ENCODE assay signal across 1 cellular context in genomic region chr16:30805370-30806169, GRCh38.
TF ChIP-seq lines count a peak whose summit lies in the region.

No MANE protein-coding gene starts in this region.

TF ChIP-seq in K562, 482 proteins besides CTCF, POLR2A, EP300 and RAD21 (continued from another document and continues in another):
- TF ChIP-seq TSHZ1 (CRISPR knock-in tag; IDR thresholded peaks at IDR 0.05) (no peak), ZBTB1 (CRISPR knock-in tag; IDR thresholded peaks at IDR 0.05; ENCODE audit: borderline replicate concordance, low read depth) (no peak), CBX5 (IDR thresholded peaks at IDR 0.05; ENCODE audit: borderline replicate concordance, low read depth) (no peak), OTX1 (CRISPR knock-in tag; IDR thresholded peaks at IDR 0.05) (no peak), TOE1 (IDR thresholded peaks at IDR 0.05; ENCODE audit: borderline replicate concordance) (peak; percentile 88; the same call in 1 of the 2 replicates), TOE1 (CRISPR knock-in tag; IDR thresholded peaks at IDR 0.05; ENCODE audit: borderline replicate concordance, low read depth) (no peak), ZBTB8A (IDR thresholded peaks at IDR 0.05; ENCODE audit: partially characterized antibody) (no peak), E2F3 (CRISPR knock-in tag; IDR thresholded peaks at IDR 0.05) (no peak), LEF1 (IDR thresholded peaks at IDR 0.05) (no peak), GABPB1 (CRISPR knock-in tag; IDR thresholded peaks at IDR 0.05) (peak; percentile 97), SREBF1 (IDR thresholded peaks at IDR 0.05; ENCODE audit: borderline replicate concordance, low read depth, low read length) (no peak), HEY1 (CRISPR knock-in tag; IDR thresholded peaks at IDR 0.05; ENCODE audit: borderline replicate concordance) (no peak), NONO (IDR thresholded peaks at IDR 0.05; ENCODE audit: low read depth in 2 of 2, low read length in 1 of 2) (no peak; a peak in 1 of 4 replicates), RBM39 (optimal IDR thresholded peaks at IDR 0.05; ENCODE audit: low read depth, low read length) (no peak), CTCFL (IDR thresholded peaks at IDR 0.05; ENCODE audit: borderline replicate concordance, insufficient read depth, low read depth, low read length, poor library complexity, severe bottlenecking) (peak; percentile 91), ZNF311 (CRISPR knock-in tag; IDR thresholded peaks at IDR 0.05) (no peak), RBM25 (IDR thresholded peaks at IDR 0.05; ENCODE audit: low read depth, low read length, severe bottlenecking) (no peak), SP1 (CRISPR knock-in tag; IDR thresholded peaks at IDR 0.05) (peak; percentile 59; the same call in 1 of the 2 replicates), GATAD2A (IDR thresholded peaks at IDR 0.05) (no peak), GTF2A2 (tag; IDR thresholded peaks at IDR 0.05) (peak; percentile 74), ZBTB17 (CRISPR knock-in tag; IDR thresholded peaks at IDR 0.05) (0 out of 2 replicates have a peak, but pooled peaks have one; percentile 35), SMARCA4 (IDR thresholded peaks at IDR 0.05) (no peak), MYC (IDR thresholded peaks at IDR 0.05; ENCODE audit: low read depth, low read length) (peak; percentile 70; the same call in 1 of the 2 replicates), MYC (CRISPR knock-in tag; IDR thresholded peaks at IDR 0.05; ENCODE audit: borderline replicate concordance, low read depth) (no peak; the same call in 1 of the 2 replicates), MITF (IDR thresholded peaks at IDR 0.05) (no peak), MEF2A (IDR thresholded peaks at IDR 0.05; ENCODE audit: control insufficient read depth, low read depth, low read length) (no peak), ILF3 (IDR thresholded peaks at IDR 0.05; ENCODE audit: borderline replicate concordance) (no peak), NCOA2 (IDR thresholded peaks at IDR 0.05; ENCODE audit: partially characterized antibody in 2 of 2) (no peak), SRF (CRISPR knock-in tag; IDR thresholded peaks at IDR 0.05) (peak in 1 of 2 experiments; percentile 41; a peak in 1 of 4 replicates), HDAC6 (IDR thresholded peaks at IDR 0.05; ENCODE audit: low read depth, low read length) (no peak), ZNF431 (CRISPR knock-in tag; IDR thresholded peaks at IDR 0.05) (no peak), STAT6 (CRISPR knock-in tag; IDR thresholded peaks at IDR 0.05) (no peak), FOS (IDR thresholded peaks at IDR 0.05; ENCODE audit: extremely low read depth, insufficient read length) (no peak), NR2C2 (CRISPR knock-in tag; IDR thresholded peaks at IDR 0.05) (peak; percentile 70; the same call in 1 of the 2 replicates), NR2C2 (tag; IDR thresholded peaks at IDR 0.05) (peak; percentile 92), ZNF239 (CRISPR knock-in tag; IDR thresholded peaks at IDR 0.05) (no peak; the same call in 1 of the 2 replicates), CHD1 (IDR thresholded peaks at IDR 0.05; ENCODE audit: low read length) (no peak), KLF6 (CRISPR knock-in tag; IDR thresholded peaks at IDR 0.05; ENCODE audit: borderline replicate concordance) (no peak), TEAD2 (tag; IDR thresholded peaks at IDR 0.05) (no peak), ZNF395 (CRISPR knock-in tag; IDR thresholded peaks at IDR 0.05) (no peak; the same call in 1 of the 2 replicates), DMBX1 (CRISPR knock-in tag; IDR thresholded peaks at IDR 0.05; ENCODE audit: borderline replicate concordance) (no peak), ZBTB33 (CRISPR knock-in tag; IDR thresholded peaks at IDR 0.05) (peak; percentile 87; the same call in 1 of the 2 replicates), USF2 (CRISPR knock-in tag; IDR thresholded peaks at IDR 0.05) (no peak), CEBPZ (IDR thresholded peaks at IDR 0.05; ENCODE audit: borderline replicate concordance, low read depth, low read length) (no peak), CCNT2 (IDR thresholded peaks at IDR 0.05; ENCODE audit: borderline replicate concordance, extremely low read depth, insufficient read length, low read depth, low read length) (peak; percentile 66), ZFP36 (IDR thresholded peaks at IDR 0.05; ENCODE audit: low read depth, low read length, partially characterized antibody) (peak; percentile 54), ID3 (CRISPR knock-in tag; IDR thresholded peaks at IDR 0.05) (no peak), ID3 (tag; IDR thresholded peaks at IDR 0.05) (no peak; the same call in 1 of the 2 replicates), ZNF212 (CRISPR knock-in tag; IDR thresholded peaks at IDR 0.05) (no peak), POLR3G (IDR thresholded peaks at IDR 0.05; ENCODE audit: extremely low read depth, insufficient read length, insufficient replicate concordance) (no peak), MAFG (tag; conservative IDR thresholded peaks at IDR 0.05) (no peak)
